ENCODE assay signal across 1 cellular context in genomic region chr4:180650273-180650672, GRCh38.
TF ChIP-seq lines count a peak whose summit lies in the region.

No MANE protein-coding gene starts in this region.

TF ChIP-seq in H1, 55 proteins besides CTCF, POLR2A, EP300 and RAD21:
- no peak for TF ChIP-seq POU5F1 (IDR thresholded peaks at IDR 0.05; ENCODE audit: low read depth, low read length)
- no peak for TF ChIP-seq CEBPB (IDR thresholded peaks at IDR 0.05; ENCODE audit: low read depth, low read length)
- no peak for TF ChIP-seq CTBP2 (IDR thresholded peaks at IDR 0.05; ENCODE audit: borderline replicate concordance, insufficient read depth, insufficient read length, low read length)
- no peak for TF ChIP-seq TEAD4 (IDR thresholded peaks at IDR 0.05; ENCODE audit: low read depth, low read length)
- no peak for TF ChIP-seq SAP30 (IDR thresholded peaks at IDR 0.05; ENCODE audit: insufficient read depth, insufficient replicate concordance, low read length)
- no peak for TF ChIP-seq SIN3A (conservative IDR thresholded peaks at IDR 0.05 in 1 of 2, IDR thresholded peaks at IDR 0.05 in 1 of 2; ENCODE audit: low read depth in 1 of 2, low read length in 2 of 2)
- TF ChIP-seq USF2 (IDR thresholded peaks at IDR 0.05; ENCODE audit: low read length): no peak
- no peak for TF ChIP-seq NRF1 (IDR thresholded peaks at IDR 0.05; ENCODE audit: low read depth, low read length)
- TF ChIP-seq GABPA (IDR thresholded peaks at IDR 0.05; ENCODE audit: borderline replicate concordance, insufficient read depth, low read length): no peak
- TF ChIP-seq CHD7 (IDR thresholded peaks at IDR 0.05; ENCODE audit: insufficient replicate concordance, low read length): no peak
